In the genomic region with DNA sequence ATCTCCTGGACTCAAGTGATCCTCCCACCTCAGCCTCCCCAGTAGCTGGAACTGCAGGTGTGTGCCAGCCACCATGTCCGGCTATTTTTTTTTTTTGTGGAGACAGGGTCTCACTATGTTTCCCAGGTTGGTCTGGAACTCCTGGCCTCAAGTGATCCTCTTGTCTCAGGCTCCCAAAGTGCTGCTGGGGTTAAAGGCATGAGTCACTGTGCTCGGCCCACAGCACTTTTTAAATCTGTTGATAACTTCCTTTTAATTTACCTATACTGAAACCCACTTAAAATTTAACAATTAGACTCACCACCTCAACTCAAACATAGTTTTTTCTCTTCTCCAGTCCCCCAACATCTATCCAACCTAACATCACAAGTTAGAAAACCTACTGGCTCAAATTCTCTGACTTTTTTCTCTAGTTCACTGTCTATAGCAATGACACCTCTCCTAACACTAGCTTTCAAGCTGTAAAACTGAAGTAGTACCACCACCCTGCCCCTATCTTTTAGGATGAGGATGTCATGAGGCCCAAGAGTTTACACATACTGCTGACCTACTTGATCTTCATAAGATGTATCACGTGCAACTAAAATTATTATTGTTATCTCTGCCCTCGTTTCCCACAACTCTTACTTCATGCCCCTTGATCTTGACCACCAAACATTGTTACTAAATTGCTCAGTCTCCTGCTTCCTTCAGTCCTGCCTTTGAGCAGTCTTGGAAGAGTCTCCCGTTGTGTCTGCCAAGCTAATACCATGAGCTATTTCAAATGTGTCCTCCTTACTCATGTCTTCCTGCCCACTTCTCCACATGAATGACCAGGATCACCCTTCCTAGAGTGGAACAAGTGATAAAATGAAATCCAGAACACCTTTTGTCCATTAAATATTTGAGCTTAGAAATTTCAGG, we compare ENCODE assay signal across 17 cellular contexts.
DNase-seq lines count a peak whose midpoint lies in the region; ATAC-seq and TF ChIP-seq lines count a peak whose summit lies in the region.
"Had no signal": no experiment of that assay in that cellular context is flagged by ENCODE, and none has a peak within 500 bp of the region (broad histone marks: within the 10 kb centered on the region; RNA-seq: fewer than 3 reads in every experiment).

No MANE protein-coding gene starts in this region.

- H3K36me3 Mint-ChIP-seq in natural killer cell = no peaks in the 10 kb centered on the region
- H3K36me3 Mint-ChIP-seq in natural killer cell treated with Interleukin-12 subunit alpha and Interleukin-12 subunit beta and Interleukin-15 and Interleukin-18, amount 100 ng/mL, for 72 hours = no peaks in the 10 kb centered on the region
- H3K36me3 Mint-ChIP-seq in effector memory CD8-positive, alpha-beta T cell (ENCODE audit: insufficient read depth) = no peaks in the 10 kb centered on the region

- no peak overlapping the region for H2AK5ac ChIP-seq in mesenchymal stem cell (ENCODE audit: low read length, severe bottlenecking)

- H2BK5ac ChIP-seq in mesenchymal stem cell (ENCODE audit: low read depth, low read length, poor library complexity, severe bottlenecking) = no peak overlapping the region

- H3K4me1 Mint-ChIP-seq in natural killer cell = peaks cover 21 to 26% of the 10 kb centered on the region in 2 donors
- H3K4me1 Mint-ChIP-seq in natural killer cell treated with Interleukin-12 subunit alpha and Interleukin-12 subunit beta and Interleukin-15 and Interleukin-18, amount 100 ng/mL, for 72 hours (ENCODE audit: low read depth in 2 of 2) = peaks cover 14 to 27% of the 10 kb centered on the region in 2 donors
- H3K4me1 Mint-ChIP-seq in effector memory CD8-positive, alpha-beta T cell (ENCODE audit: low read depth in 2 of 2) = peaks cover 9 to 20% of the 10 kb centered on the region in 2 donors

- H2BK120ac ChIP-seq in mesenchymal stem cell (ENCODE audit: low read depth, low read length) = no peak overlapping the region

- H3K27ac ChIP-seq in mesenchymal stem cell (ENCODE audit: low read length, poor library complexity, severe bottlenecking) = no peak overlapping the region

- H4K91ac ChIP-seq in mesenchymal stem cell (ENCODE audit: low read length) = no peak overlapping the region

- no peak overlapping the region for H3K4me3 Mint-ChIP-seq in natural killer cell
- no peak overlapping the region for H3K4me3 Mint-ChIP-seq in natural killer cell treated with Interleukin-12 subunit alpha and Interleukin-12 subunit beta and Interleukin-15 and Interleukin-18, amount 100 ng/mL, for 72 hours
- no peak overlapping the region for H3K4me3 Mint-ChIP-seq in effector memory CD8-positive, alpha-beta T cell
- H3K4me3 Mint-ChIP-seq: activated B cell treated with CpG ODN at 0.5 μM for 24 hours, brain had no signal

- H3K9ac ChIP-seq in mesenchymal stem cell (ENCODE audit: low read length) = peak overlapping the region; percentile 22

- H3K4ac ChIP-seq in mesenchymal stem cell (ENCODE audit: low read depth in 1 of 2, low read length in 2 of 2) = no peak overlapping the region

- no peak overlapping the region for H3K4me2 ChIP-seq in mesenchymal stem cell (ENCODE audit: low read length, poor library complexity, severe bottlenecking)

- H3K79me1 ChIP-seq in mesenchymal stem cell (replicated peaks; ENCODE audit: low read length, poor library complexity, severe bottlenecking) = peaks cover 5% of the 10 kb centered on the region

- no peak for TF ChIP-seq CTCF in natural killer cell (IDR thresholded peaks at IDR 0.05)

- no peak overlapping the region for H3K4me3 ChIP-seq in mesenchymal stem cell (ENCODE audit: insufficient read depth in 1 of 2, low read depth in 1 of 2, low read length in 2 of 2)
- H3K4me3 ChIP-seq: Peyer's patch, skin epidermis had no signal

- peak overlapping the region in 1 of 2 experiments; percentile 38 for H2BK12ac ChIP-seq in mesenchymal stem cell (ENCODE audit: low read length in 2 of 2)

- no peaks in the 10 kb centered on the region for H3K9me3 ChIP-seq in mesenchymal stem cell (ENCODE audit: control insufficient read depth, low read length)
- H3K9me3 ChIP-seq: Peyer's patch had no signal

- no peak overlapping the region for H3K23ac ChIP-seq in mesenchymal stem cell (ENCODE audit: low read length in 2 of 2)

- DNase-seq in natural killer cell = no peak
- no peak for DNase-seq in natural killer cell treated with Interleukin-12 subunit alpha and Interleukin-12 subunit beta and Interleukin-15 and Interleukin-18, amount 100 ng/mL, for 72 hours (ENCODE audit: low spot score)
- DNase-seq in effector memory CD8-positive, alpha-beta T cell = no peak
- no peak for DNase-seq in mesenchymal stem cell
- no peak for DNase-seq in activated gamma-delta T cell treated with Interleukin-2 at 50 U/mL for 16 hours
- no peak for DNase-seq in NCI-H1092 (lab: John Stamatoyannopoulos, UW)
- DNase-seq: activated B cell treated with CpG ODN at 0.5 μM for 24 hours; activated naive CD4-positive, alpha-beta T cell; mesendoderm; NCI-H2081; NCI-H69; nucleus accumbens; Peyer's patch had no signal

- 75% methylated on average over 5 of the region's 5 CpGs for WGBS in mesenchymal stem cell

- no peak overlapping the region for H2BK15ac ChIP-seq in mesenchymal stem cell (ENCODE audit: low read depth, poor library complexity, severe bottlenecking)

- no peaks in the 10 kb centered on the region for H3K27me3 ChIP-seq in mesenchymal stem cell (ENCODE audit: control insufficient read depth in 1 of 2, insufficient read depth in 1 of 2, low read length in 2 of 2)
- H3K27me3 ChIP-seq: Peyer's patch had no signal

- H3K36me3 ChIP-seq in mesenchymal stem cell (ENCODE audit: control insufficient read depth in 1 of 2, insufficient read depth in 2 of 2, low read depth in 1 of 2, low read length in 2 of 2) = no peaks in the 10 kb centered on the region
- H3K36me3 ChIP-seq: Peyer's patch had no signal

- no peaks in the 10 kb centered on the region for H3K9me3 Mint-ChIP-seq in natural killer cell
- no peaks in the 10 kb centered on the region for H3K9me3 Mint-ChIP-seq in natural killer cell treated with Interleukin-12 subunit alpha and Interleukin-12 subunit beta and Interleukin-15 and Interleukin-18, amount 100 ng/mL, for 72 hours
- H3K9me3 Mint-ChIP-seq in effector memory CD8-positive, alpha-beta T cell = no peaks in the 10 kb centered on the region

- intact Hi-C loops in natural killer cell (cut with micrococcal nuclease) = no loop called here

- peak overlapping the region in 1 of 2 experiments; percentile 23 for H3K18ac ChIP-seq in mesenchymal stem cell (ENCODE audit: low read depth in 1 of 2, low read length in 2 of 2)

- H4K8ac ChIP-seq in mesenchymal stem cell (ENCODE audit: low read length) = no peak overlapping the region

- H3K4me1 ChIP-seq in mesenchymal stem cell (ENCODE audit: control insufficient read depth, insufficient read depth, low read depth, low read length) = no peaks in the 10 kb centered on the region

- H3K27me3 Mint-ChIP-seq in natural killer cell (ENCODE audit: low read depth in 2 of 2) = no peaks in the 10 kb centered on the region
- H3K27me3 Mint-ChIP-seq in natural killer cell treated with Interleukin-12 subunit alpha and Interleukin-12 subunit beta and Interleukin-15 and Interleukin-18, amount 100 ng/mL, for 72 hours = no peaks in the 10 kb centered on the region
- no peaks in the 10 kb centered on the region for H3K27me3 Mint-ChIP-seq in effector memory CD8-positive, alpha-beta T cell
- H3K27me3 Mint-ChIP-seq: activated B cell treated with CpG ODN at 0.5 μM for 24 hours had no signal

- H3K14ac ChIP-seq in mesenchymal stem cell (ENCODE audit: low read length in 2 of 2) = no peak overlapping the region

- H2AFZ ChIP-seq in mesenchymal stem cell (ENCODE audit: low read depth, low read length) = no peak overlapping the region

- peak overlapping the region; percentile 1 to 59 for H3K27ac Mint-ChIP-seq in natural killer cell
- H3K27ac Mint-ChIP-seq in natural killer cell treated with Interleukin-12 subunit alpha and Interleukin-12 subunit beta and Interleukin-15 and Interleukin-18, amount 100 ng/mL, for 72 hours = peak overlapping the region in 1 of 2 donors; percentile 2
- peak overlapping the region; percentile 1 to 27 for H3K27ac Mint-ChIP-seq in effector memory CD8-positive, alpha-beta T cell

- ATAC-seq in natural killer cell (peak in 2 of 3 donors; percentile 57 to 74), SK-N-SH treated with all-trans-retinoic acid at 6 μM for 48 hours (no peak), GM18519 (IDR thresholded peaks at IDR 0.05; ENCODE audit: low FRiP score, unreplicated experiment) (no peak)
- ATAC-seq in natural killer cell treated with Interleukin-12 subunit alpha and Interleukin-12 subunit beta and Interleukin-15 and Interleukin-18, amount 100 ng/mL, for 72 hours = no peak
- no peak for ATAC-seq in effector memory CD8-positive, alpha-beta T cell (replicated peaks)

TF ChIP-seq in SK-N-SH treated with all-trans-retinoic acid at 6 μM for 48 hours, 23 proteins besides CTCF, POLR2A, EP300 and RAD21:
- TF ChIP-seq ESRRG (CRISPR knock-in tag; IDR thresholded peaks at IDR 0.05) (no peak), GLIS3 (CRISPR knock-in tag; IDR thresholded peaks at IDR 0.05) (no peak), ISL1 (CRISPR knock-in tag; IDR thresholded peaks at IDR 0.05) (no peak)

Comparison
In these comparisons a context has a peak if more than half of its experiments do, and no peak if none do; other contexts are left out.
1. ATAC-seq: peak in natural killer cell (2 of 3); none in natural killer cell treated with Interleukin-12 subunit alpha and Interleukin-12 subunit beta and Interleukin-15 and Interleukin-18, amount 100 ng/mL, for 72 hours (0 of 2), effector memory CD8-positive, alpha-beta T cell (single experiment), SK-N-SH treated with all-trans-retinoic acid at 6 μM for 48 hours (single experiment) and GM18519 (single experiment).